ENCODE assay signal across 8 cellular contexts in genomic region chr4:153205028-153205648, GRCh38. TPM values are rescaled to one million over a fixed set of nuclear protein-coding genes. Genes with fewer than 3 reads are reported as not detected.
A peak's percentile ranks its signal among the peaks of the same experiment; 100 is the strongest.
DNase-seq lines count a peak whose midpoint lies in the region; ATAC-seq and TF ChIP-seq lines count a peak whose summit lies in the region.

No MANE protein-coding gene starts in this region.

- no peak for TF ChIP-seq EP300 in suprapubic skin (IDR thresholded peaks at IDR 0.05)

- H3K27ac Mint-ChIP-seq in activated T-helper 1 cell treated with anti-CD3 and anti-CD28 coated beads, Interleukin-12 subunit alpha, Interleukin-12 subunit beta, Interleukin-2, Interleukin-4 antibody, amounts not matched to agents 30 ng/mL and 10 ng/mL and 1 ng/mL, durations not matched to agents 14 hours and 24 hours and 36 hours = peak overlapping the region; percentile 18
- no peak overlapping the region for H3K27ac Mint-ChIP-seq in HFFc6

- ATAC-seq in HG03354 (IDR thresholded peaks at IDR 0.05; ENCODE audit: poor library complexity, severe bottlenecking, unreplicated experiment) = peak; percentile 82
- ATAC-seq in GM21515 (IDR thresholded peaks at IDR 0.05; ENCODE audit: unreplicated experiment) = no peak

- peaks cover 3% of the 10 kb centered on the region for H3K4me1 ChIP-seq in suprapubic skin

- no peaks in the 10 kb centered on the region for H3K9me3 Mint-ChIP-seq in activated T-helper 1 cell treated with anti-CD3 and anti-CD28 coated beads, Interleukin-12 subunit alpha, Interleukin-12 subunit beta, Interleukin-2, Interleukin-4 antibody, amounts not matched to agents 30 ng/mL and 10 ng/mL and 1 ng/mL, durations not matched to agents 14 hours and 24 hours and 36 hours
- no peaks in the 10 kb centered on the region for H3K9me3 Mint-ChIP-seq in HFFc6

- DNase-seq in DMS153 (lab: John Stamatoyannopoulos, UW) (peak; percentile 28), kidney epithelial cell (ENCODE audit: low read depth) (no peak), suprapubic skin (ENCODE audit: low spot score in 2 of 2) (no peak), NCI-H774 (lab: John Stamatoyannopoulos, UW) (no peak), HFFc6 (no peak)
- DNase-seq in activated T-helper 1 cell treated with anti-CD3 and anti-CD28 coated beads, Interleukin-12 subunit alpha, Interleukin-12 subunit beta, Interleukin-2, Interleukin-4 antibody, amounts not matched to agents 30 ng/mL and 10 ng/mL and 1 ng/mL, durations not matched to agents 14 hours and 24 hours and 36 hours (ENCODE audit: low spot score) = no peak

- intact Hi-C loops in activated T-helper 1 cell treated with anti-CD3 and anti-CD28 coated beads, Interleukin-12 subunit alpha, Interleukin-12 subunit beta, Interleukin-2, Interleukin-4 antibody, amounts not matched to agents 30 ng/mL and 10 ng/mL and 1 ng/mL, durations not matched to agents 14 hours and 24 hours and 36 hours (cut with micrococcal nuclease) = loop anchor here (5.0 kb wide), 1 partner anchor 42 kb away; no protein-coding TSS in a partner anchor

- no peak for TF ChIP-seq POLR2A in suprapubic skin (IDR thresholded peaks at IDR 0.05)

- peak overlapping the region; percentile 32 for H3K27ac ChIP-seq in suprapubic skin

- H3K4me3 Mint-ChIP-seq in activated T-helper 1 cell treated with anti-CD3 and anti-CD28 coated beads, Interleukin-12 subunit alpha, Interleukin-12 subunit beta, Interleukin-2, Interleukin-4 antibody, amounts not matched to agents 30 ng/mL and 10 ng/mL and 1 ng/mL, durations not matched to agents 14 hours and 24 hours and 36 hours = peak overlapping the region; percentile 15
- H3K4me3 Mint-ChIP-seq in HFFc6 = no peak overlapping the region

- H3K27me3 Mint-ChIP-seq in activated T-helper 1 cell treated with anti-CD3 and anti-CD28 coated beads, Interleukin-12 subunit alpha, Interleukin-12 subunit beta, Interleukin-2, Interleukin-4 antibody, amounts not matched to agents 30 ng/mL and 10 ng/mL and 1 ng/mL, durations not matched to agents 14 hours and 24 hours and 36 hours (ENCODE audit: insufficient read depth) = no peaks in the 10 kb centered on the region
- no peaks in the 10 kb centered on the region; the same call in 1 of the 2 replicates for H3K27me3 Mint-ChIP-seq in HFFc6 (ENCODE audit: insufficient read depth)

- H3K4me1 Mint-ChIP-seq in activated T-helper 1 cell treated with anti-CD3 and anti-CD28 coated beads, Interleukin-12 subunit alpha, Interleukin-12 subunit beta, Interleukin-2, Interleukin-4 antibody, amounts not matched to agents 30 ng/mL and 10 ng/mL and 1 ng/mL, durations not matched to agents 14 hours and 24 hours and 36 hours (ENCODE audit: low read depth) = peaks cover 17% of the 10 kb centered on the region
- peaks cover 6% of the 10 kb centered on the region; the same call in 1 of the 2 replicates for H3K4me1 Mint-ChIP-seq in HFFc6 (ENCODE audit: low read depth)

- H3K27me3 ChIP-seq in kidney epithelial cell (ENCODE audit: control insufficient read depth, insufficient read depth, low read length) (no peaks in the 10 kb centered on the region), suprapubic skin (no peaks in the 10 kb centered on the region)

- no peaks in the 10 kb centered on the region for H3K9me3 ChIP-seq in suprapubic skin

- no peaks in the 10 kb centered on the region for H3K36me3 Mint-ChIP-seq in activated T-helper 1 cell treated with anti-CD3 and anti-CD28 coated beads, Interleukin-12 subunit alpha, Interleukin-12 subunit beta, Interleukin-2, Interleukin-4 antibody, amounts not matched to agents 30 ng/mL and 10 ng/mL and 1 ng/mL, durations not matched to agents 14 hours and 24 hours and 36 hours (ENCODE audit: low read depth)
- no peaks in the 10 kb centered on the region for H3K36me3 Mint-ChIP-seq in HFFc6 (ENCODE audit: low read depth)

- H3K36me3 ChIP-seq in kidney epithelial cell (ENCODE audit: control insufficient read depth, insufficient read depth, low read length) (peaks cover 1% of the 10 kb centered on the region), suprapubic skin (no peaks in the 10 kb centered on the region)

- TF ChIP-seq CTCF in kidney epithelial cell (IDR thresholded peaks at IDR 0.05; ENCODE audit: insufficient read depth, low read length, poor library complexity, severe bottlenecking) = peak; percentile 28
- no peak for TF ChIP-seq CTCF in suprapubic skin (IDR thresholded peaks at IDR 0.05)
- no peak for TF ChIP-seq CTCF in HFFc6 (IDR thresholded peaks at IDR 0.05)

- WGBS in suprapubic skin = 63% methylated on average over 18 of the region's 18 CpGs

- H3K4me3 ChIP-seq in kidney epithelial cell (ENCODE audit: low read depth, low read length) (peak overlapping the region; percentile 47), suprapubic skin (peak overlapping the region; percentile 20)

RNA-seq across cellular contexts. Expression of gene TRIM2, which starts 0.9 kb away (rescaled TPM):
- total RNA-seq in activated T-helper 1 cell treated with anti-CD3 and anti-CD28 coated beads, Interleukin-12 subunit alpha, Interleukin-12 subunit beta, Interleukin-2, Interleukin-4 antibody, amounts not matched to agents 30 ng/mL and 10 ng/mL and 1 ng/mL, durations not matched to agents 14 hours and 24 hours and 36 hours = 0.16 and 0.24 TPM in 2 replicates
- 80.3 and 83.2 TPM in 2 replicates for total RNA-seq in kidney epithelial cell
- total RNA-seq in suprapubic skin = 10 to 100 TPM; 17.3 to 45.1 (median 37.5) TPM
- total RNA-seq in HFFc6 (2021; fragmentation: NEBNext Ultra II Directional; extraction: Animal tissue kit (Norgen Biotek cat#: 25700)) = 10 to 100 TPM; 32.3 to 39.6 (median 34.9) TPM

Comparison
In these comparisons a context has a peak if more than half of its experiments do, and no peak if none do; other contexts are left out.
1. RNA of gene TRIM2, which starts 0.9 kb away (total RNA-seq): 80.3 to 83.2 TPM in kidney epithelial cell, 17.3 to 45.1 TPM in suprapubic skin and 32.3 to 39.6 TPM in HFFc6; 0.16 to 0.24 TPM in activated T-helper 1 cell treated with anti-CD3 and anti-CD28 coated beads, Interleukin-12 subunit alpha, Interleukin-12 subunit beta, Interleukin-2, Interleukin-4 antibody, amounts not matched to agents 30 ng/mL and 10 ng/mL and 1 ng/mL, durations not matched to agents 14 hours and 24 hours and 36 hours; every median in the first group is over 10 times any median in the second.